35 cellular contexts compared by ENCODE assay signal in genomic region chr1:153638261-153638660, GRCh38. TPM values are rescaled to one million over a fixed set of nuclear protein-coding genes. Genes with fewer than 3 reads are reported as not detected.
DNase-seq lines count a peak whose midpoint lies in the region; ATAC-seq and TF ChIP-seq lines count a peak whose summit lies in the region.
"Had no signal": no experiment of that assay in that cellular context is flagged by ENCODE, and none has a peak within 500 bp of the region (broad histone marks: within the 10 kb centered on the region; RNA-seq: fewer than 3 reads in every experiment).

No MANE protein-coding gene starts in this region.

- 75% methylated on average over 6 of the region's 6 CpGs for WGBS in right cardiac atrium

- H3K4me3 Mint-ChIP-seq in activated T-helper 17 cell treated with anti-CD3 and anti-CD28 coated beads, Interleukin-2, amount 50 U/mL, for 72 hours: peak overlapping the region; percentile 15
- H3K4me3 Mint-ChIP-seq in naive thymus-derived CD4-positive, alpha-beta T cell: peak overlapping the region in 2 of 10 donors; percentile 5 to 28
- H3K4me3 Mint-ChIP-seq: activated CD8-positive, alpha-beta T cell treated with anti-CD3 and anti-CD28 coated beads, Interleukin-2, amount 10 ng/mL, durations not matched to agents 7 days and 5 days; T-helper 2 cell treated with Interferon-gamma antibody and Interleukin-4, amounts not matched to agents 5 μg/mL and 100 μg/mL, for 36 hours had no signal

- peaks cover 97% of the 10 kb centered on the region for H3K36me3 Mint-ChIP-seq in activated T-helper 17 cell treated with anti-CD3 and anti-CD28 coated beads, Interleukin-2, amount 50 U/mL, for 72 hours (ENCODE audit: low read depth)
- H3K36me3 Mint-ChIP-seq in naive thymus-derived CD4-positive, alpha-beta T cell: peaks cover 16 to 36% (median 25%) of the 10 kb centered on the region in 5 donors

- peaks cover 18% of the 10 kb centered on the region for H3K4me1 Mint-ChIP-seq in activated T-helper 17 cell treated with anti-CD3 and anti-CD28 coated beads, Interleukin-2, amount 50 U/mL, for 72 hours
- H3K4me1 Mint-ChIP-seq in naive thymus-derived CD4-positive, alpha-beta T cell: peaks cover 22 to 80% (median 57%) of the 10 kb centered on the region in 7 donors

- H3K4me1 ChIP-seq in right cardiac atrium (ENCODE audit: control insufficient read depth, insufficient read depth, low read length) (peaks cover 11% of the 10 kb centered on the region), uterus (peaks cover 0 to 3% of the 10 kb centered on the region in 2 donors)
- H3K4me1 ChIP-seq in naive thymus-derived CD4-positive, alpha-beta T cell (ENCODE audit: control insufficient read depth in 2 of 2, insufficient read depth in 2 of 2, low read length in 2 of 2): peaks cover 9 to 25% of the 10 kb centered on the region in 2 donors

- TF ChIP-seq CTCF in uterus (IDR thresholded peaks at IDR 0.05): no peak

- no peaks in the 10 kb centered on the region for H3K27me3 Mint-ChIP-seq in activated T-helper 17 cell treated with anti-CD3 and anti-CD28 coated beads, Interleukin-2, amount 50 U/mL, for 72 hours
- peaks cover 0 to 3% (median 0%) of the 10 kb centered on the region in 5 donors for H3K27me3 Mint-ChIP-seq in naive thymus-derived CD4-positive, alpha-beta T cell

- CTCF ChIA-PET in naive thymus-derived CD4-positive, alpha-beta T cell (lab: Charles Lee): interaction anchor here (0.7 to 1.4 kb wide), 4 partner anchors 14 to 107 kb away, joined by 3 to 5 read pairs (median 4); partner anchors contain the start of gene ILF2

- H3K9me3 Mint-ChIP-seq in activated T-helper 17 cell treated with anti-CD3 and anti-CD28 coated beads, Interleukin-2, amount 50 U/mL, for 72 hours: no peaks in the 10 kb centered on the region
- H3K9me3 Mint-ChIP-seq in naive thymus-derived CD4-positive, alpha-beta T cell: peaks cover 0 to 1% (median 0%) of the 10 kb centered on the region in 11 donors
- H3K9me3 Mint-ChIP-seq: CD8-positive, alpha-beta memory T cell; T-helper 2 cell treated with Interferon-gamma antibody and Interleukin-4, amounts not matched to agents 5 μg/mL and 100 μg/mL, for 36 hours had no signal

- H3K9me3 ChIP-seq in right cardiac atrium (ENCODE audit: control insufficient read depth, low read length) (no peaks in the 10 kb centered on the region), uterus (no peaks in the 10 kb centered on the region)
- no peaks in the 10 kb centered on the region for H3K9me3 ChIP-seq in naive thymus-derived CD4-positive, alpha-beta T cell (ENCODE audit: control insufficient read depth in 2 of 3, low read length in 3 of 3)
- H3K9me3 ChIP-seq: esophagus muscularis mucosa, HAP-1, spleen, tibial artery had no signal

- no peak overlapping the region for H3K4me3 ChIP-seq in right cardiac atrium (ENCODE audit: low read length)
- no peak overlapping the region for H3K4me3 ChIP-seq in naive thymus-derived CD4-positive, alpha-beta T cell (ENCODE audit: low read length)
- H3K4me3 ChIP-seq in uterus: no peak overlapping the region
- H3K4me3 ChIP-seq: esophagus muscularis mucosa, HAP-1, PC-9, spleen, tibial artery had no signal

- H3K27ac ChIP-seq in right cardiac atrium (ENCODE audit: low read length) (peak overlapping the region; percentile 40), uterus (no peak overlapping the region)
- H3K27ac ChIP-seq in naive thymus-derived CD4-positive, alpha-beta T cell (ENCODE audit: low read depth, low read length): peak overlapping the region; percentile 14
- H3K27ac ChIP-seq: esophagus muscularis mucosa, HL-60, PC-9, spleen had no signal

- peak overlapping the region; percentile 86 for H3K27ac Mint-ChIP-seq in activated T-helper 17 cell treated with anti-CD3 and anti-CD28 coated beads, Interleukin-2, amount 50 U/mL, for 72 hours
- H3K27ac Mint-ChIP-seq in naive thymus-derived CD4-positive, alpha-beta T cell: peak overlapping the region in 1 of 9 donors; percentile 14
- H3K27ac Mint-ChIP-seq: activated CD8-positive, alpha-beta T cell treated with anti-CD3 and anti-CD28 coated beads, Interleukin-2, amount 10 ng/mL, durations not matched to agents 7 days and 5 days; T-helper 2 cell treated with Interferon-gamma antibody and Interleukin-4, amounts not matched to agents 5 μg/mL and 100 μg/mL, for 36 hours had no signal

- ATAC-seq in right cardiac atrium: no peak
- no peak for ATAC-seq in Right ventricle myocardium superior (ENCODE audit: poor library complexity)
- ATAC-seq in activated T-helper 17 cell treated with anti-CD3 and anti-CD28 coated beads, Interleukin-2, amount 50 U/mL, for 72 hours (replicated peaks): no peak
- no peak for ATAC-seq in naive thymus-derived CD4-positive, alpha-beta T cell
- no peak for ATAC-seq in GM21717 (IDR thresholded peaks at IDR 0.05; ENCODE audit: unreplicated experiment)
- ATAC-seq: activated CD8-positive, alpha-beta T cell treated with anti-CD3 and anti-CD28 coated beads, Interleukin-2, amount 10 ng/mL, durations not matched to agents 7 days and 5 days had no signal

- DNase-seq in right cardiac atrium (no peak), Right ventricle myocardium superior (no peak), medulla oblongata (ENCODE audit: extremely low spot score) (no peak), uterus (no peak)
- no peak for DNase-seq in naive thymus-derived CD4-positive, alpha-beta T cell
- DNase-seq: activated CD4-positive, alpha-beta T cell treated with anti-CD3 and anti-CD28 coated beads for 4 hours; activated CD8-positive, alpha-beta T cell treated with anti-CD3 and anti-CD28 coated beads, Interleukin-2, amount 10 ng/mL, durations not matched to agents 7 days and 5 days; activated gamma-delta T cell treated with Interleukin-2 at 50 U/mL for 16 hours; CD8-positive, alpha-beta memory T cell; foreskin fibroblast; KBM-7; NCI-H1105; NCI-H187 treated with DMSO at 0.1 percent for 48 hours; NCI-H2171; NCI-H510A; NK-92 treated with Interleukin-12 subunit alpha and Interleukin-12 subunit beta, amount 100 ng/mL, for 24 hours; PC-9; SHP77; spleen; stimulated activated CD4-positive, alpha-beta T cell treated with anti-CD3 and anti-CD28 coated beads, Interleukin-2, amount 100 ng/mL, for 24 hours had no signal

- no peaks in the 10 kb centered on the region for H3K27me3 ChIP-seq in right cardiac atrium (ENCODE audit: control insufficient read depth, insufficient read depth)
- H3K27me3 ChIP-seq in naive thymus-derived CD4-positive, alpha-beta T cell (ENCODE audit: control insufficient read depth in 2 of 2, insufficient read depth in 2 of 2, low read length in 2 of 2): no peaks in the 10 kb centered on the region
- no peaks in the 10 kb centered on the region for H3K27me3 ChIP-seq in uterus
- H3K27me3 ChIP-seq: spleen, tibial artery had no signal

- intact Hi-C loops in right cardiac atrium (cut with DNase I) (no loop called here), Right ventricle myocardium superior (cut with DNase I) (no loop called here), uterus (cut with DNase I; ENCODE audit: low total_unique reads) (no loop called here)
- intact Hi-C loops in naive thymus-derived CD4-positive, alpha-beta T cell (cut with micrococcal nuclease): loop anchor here in 1 of 2 donors (10.0 kb wide), 1 partner anchor 283 kb away; the partner anchor contains the start of gene S100A9

- peaks cover 22 to 83% (median 46%) of the 10 kb centered on the region in 3 experiments for H3K36me3 ChIP-seq in naive thymus-derived CD4-positive, alpha-beta T cell (ENCODE audit: control insufficient read depth in 2 of 3, insufficient read depth in 3 of 3, low read length in 3 of 3)
- peaks cover 0 to 3% of the 10 kb centered on the region in 2 donors for H3K36me3 ChIP-seq in uterus

- POLR2A ChIA-PET in naive thymus-derived CD4-positive, alpha-beta T cell (lab: Charles Lee): interaction anchor here (0.7 to 1.7 kb wide), 8 partner anchors 10 to 353 kb away, joined by 3 to 11 read pairs (median 4); partner anchors contain the start of gene SNAPIN

- no peak for TF ChIP-seq POLR2A in uterus (IDR thresholded peaks at IDR 0.05)

RNA-seq across cellular contexts. Expression of gene CHTOP, which starts 4.4 kb away (rescaled TPM):
- 10 to 100 TPM; 56.1 to 75.3 (median 66.1) TPM for total RNA-seq in right cardiac atrium
- polyA plus RNA-seq in right cardiac atrium: 65.0 TPM
- 68.1 TPM for total RNA-seq in Right ventricle myocardium superior
- 10 to 100 TPM; 70.6 to 88.6 TPM for total RNA-seq in activated T-helper 17 cell treated with anti-CD3 and anti-CD28 coated beads, Interleukin-2, amount 50 U/mL, for 72 hours
- 100 to 1,000 TPM in 4 of 5 experiments, 10 to 100 TPM in 1; 85.2 to 143 (median 116) TPM for total RNA-seq in naive thymus-derived CD4-positive, alpha-beta T cell
- 10 to 100 TPM; 57.4 to 95.7 TPM for polyA plus RNA-seq in naive thymus-derived CD4-positive, alpha-beta T cell
- total RNA-seq in uterus: 10 to 100 TPM; 43.8 to 91.0 (median 70.8) TPM

RNA-seq across cellular contexts. Expression of gene S100A1, which starts 10.0 kb away (rescaled TPM):
- total RNA-seq in right cardiac atrium (1,000 to 10,000 TPM; 1,233 to 1,764 (median 1,522) TPM), Right ventricle myocardium superior (2,267 TPM), uterus (1 to 10 TPM in 1 of 4 donors, not detected in 3; 3.8 TPM)
- 2,571 TPM for polyA plus RNA-seq in right cardiac atrium
- total RNA-seq in activated T-helper 17 cell treated with anti-CD3 and anti-CD28 coated beads, Interleukin-2, amount 50 U/mL, for 72 hours: not detected
- total RNA-seq in naive thymus-derived CD4-positive, alpha-beta T cell: not detected
- not detected for polyA plus RNA-seq in naive thymus-derived CD4-positive, alpha-beta T cell
- total RNA-seq: activated CD8-positive, alpha-beta T cell treated with anti-CD3 and anti-CD28 coated beads, Interleukin-2, amount 10 ng/mL, durations not matched to agents 7 days and 5 days; CD8-positive, alpha-beta memory T cell; dermis microvascular lymphatic vessel endothelial cell; lung microvascular endothelial cell; MCF 10A; osteocyte had no signal
- polyA plus RNA-seq: neural cell had no signal

RNA-seq across cellular contexts. Expression of gene S100A13, which starts 11.0 kb away (rescaled TPM):
- 100 to 1,000 TPM; 183 to 265 (median 220) TPM for total RNA-seq in right cardiac atrium
- 295 TPM for polyA plus RNA-seq in right cardiac atrium
- total RNA-seq in Right ventricle myocardium superior: 153 TPM
- 1 to 10 TPM; 6.8 to 7.9 TPM for total RNA-seq in activated T-helper 17 cell treated with anti-CD3 and anti-CD28 coated beads, Interleukin-2, amount 50 U/mL, for 72 hours
- 1 to 10 TPM; 2.6 to 4.0 (median 3.1) TPM for total RNA-seq in naive thymus-derived CD4-positive, alpha-beta T cell
- 1 to 10 TPM; 1.4 to 1.5 TPM for polyA plus RNA-seq in naive thymus-derived CD4-positive, alpha-beta T cell
- 100 to 1,000 TPM in 2 of 4 donors, 10 to 100 TPM in 2; 25.9 to 269 (median 126) TPM for total RNA-seq in uterus

RNA-seq across cellular contexts. Expression of gene SNAPIN, which starts 20.2 kb away (rescaled TPM):
- 10 to 100 TPM; 42.8 to 66.3 (median 53.7) TPM for total RNA-seq in right cardiac atrium
- polyA plus RNA-seq in right cardiac atrium: 75.4 TPM
- total RNA-seq in Right ventricle myocardium superior: 57.2 TPM
- 10 to 100 TPM; 27.3 to 29.0 TPM for total RNA-seq in activated T-helper 17 cell treated with anti-CD3 and anti-CD28 coated beads, Interleukin-2, amount 50 U/mL, for 72 hours
- total RNA-seq in naive thymus-derived CD4-positive, alpha-beta T cell: 10 to 100 TPM; 10.2 to 43.5 (median 29.8) TPM
- polyA plus RNA-seq in naive thymus-derived CD4-positive, alpha-beta T cell: 10 to 100 TPM; 77.3 to 84.5 TPM
- 100 to 1,000 TPM in 1 of 4 donors, 10 to 100 TPM in 3; 35.5 to 101 (median 71.3) TPM for total RNA-seq in uterus

RNA-seq across cellular contexts. Expression of gene S100A14, which starts 22.1 kb away (rescaled TPM):
- total RNA-seq in right cardiac atrium (1 to 10 TPM; 2.5 to 5.6 (median 3.8) TPM), Right ventricle myocardium superior (5.8 TPM), uterus (1 to 10 TPM in 1 of 4 donors, under 1 TPM in 1, not detected in 2; 0.29 to 6.2 TPM)
- polyA plus RNA-seq in right cardiac atrium: 4.3 TPM
- total RNA-seq in activated T-helper 17 cell treated with anti-CD3 and anti-CD28 coated beads, Interleukin-2, amount 50 U/mL, for 72 hours: under 1 TPM in 1 of 2 donors, not detected in 1; 0.71 TPM
- not detected for total RNA-seq in naive thymus-derived CD4-positive, alpha-beta T cell
- polyA plus RNA-seq in naive thymus-derived CD4-positive, alpha-beta T cell: not detected
- total RNA-seq: activated CD8-positive, alpha-beta T cell treated with anti-CD3 and anti-CD28 coated beads, Interleukin-2, amount 10 ng/mL, durations not matched to agents 7 days and 5 days; CD8-positive, alpha-beta memory T cell; cerebellum; osteocyte had no signal
- polyA plus RNA-seq: AG04450; BJ; CD8-positive, alpha-beta memory T cell; neural cell had no signal

Comparison
In these comparisons a context has a peak if more than half of its experiments do, and no peak if none do; other contexts are left out.
1. H3K27ac ChIP-seq: peak in right cardiac atrium (single experiment) and naive thymus-derived CD4-positive, alpha-beta T cell (single experiment); none in uterus (0 of 2).
2. RNA of gene S100A1, which starts 10.0 kb away (total RNA-seq): 2,267 TPM in Right ventricle myocardium superior (single experiment) and 1,233 to 1,764 TPM in right cardiac atrium; 3.8 TPM in uterus, not detected in activated T-helper 17 cell treated with anti-CD3 and anti-CD28 coated beads, Interleukin-2, amount 50 U/mL, for 72 hours and not detected in naive thymus-derived CD4-positive, alpha-beta T cell; every median in the first group is over 100 times any median in the second.